1 cellular context compared by ENCODE assay signal in genomic region chr9:132406554-132407122, GRCh38.
TF ChIP-seq lines count a peak whose summit lies in the region.

A gene with protein sequence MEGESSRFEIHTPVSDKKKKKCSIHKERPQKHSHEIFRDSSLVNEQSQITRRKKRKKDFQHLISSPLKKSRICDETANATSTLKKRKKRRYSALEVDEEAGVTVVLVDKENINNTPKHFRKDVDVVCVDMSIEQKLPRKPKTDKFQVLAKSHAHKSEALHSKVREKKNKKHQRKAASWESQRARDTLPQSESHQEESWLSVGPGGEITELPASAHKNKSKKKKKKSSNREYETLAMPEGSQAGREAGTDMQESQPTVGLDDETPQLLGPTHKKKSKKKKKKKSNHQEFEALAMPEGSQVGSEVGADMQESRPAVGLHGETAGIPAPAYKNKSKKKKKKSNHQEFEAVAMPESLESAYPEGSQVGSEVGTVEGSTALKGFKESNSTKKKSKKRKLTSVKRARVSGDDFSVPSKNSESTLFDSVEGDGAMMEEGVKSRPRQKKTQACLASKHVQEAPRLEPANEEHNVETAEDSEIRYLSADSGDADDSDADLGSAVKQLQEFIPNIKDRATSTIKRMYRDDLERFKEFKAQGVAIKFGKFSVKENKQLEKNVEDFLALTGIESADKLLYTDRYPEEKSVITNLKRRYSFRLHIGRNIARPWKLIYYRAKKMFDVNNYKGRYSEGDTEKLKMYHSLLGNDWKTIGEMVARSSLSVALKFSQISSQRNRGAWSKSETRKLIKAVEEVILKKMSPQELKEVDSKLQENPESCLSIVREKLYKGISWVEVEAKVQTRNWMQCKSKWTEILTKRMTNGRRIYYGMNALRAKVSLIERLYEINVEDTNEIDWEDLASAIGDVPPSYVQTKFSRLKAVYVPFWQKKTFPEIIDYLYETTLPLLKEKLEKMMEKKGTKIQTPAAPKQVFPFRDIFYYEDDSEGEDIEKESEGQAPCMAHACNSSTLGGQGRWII (minus strand): TSS chr9:132406840. CDS start chr9:132402821, 4,019 bp downstream.

TF ChIP-seq in SK-N-SH, 30 proteins besides CTCF, POLR2A, EP300 and RAD21 (continued from another document):
- TF ChIP-seq, protein P1, sequence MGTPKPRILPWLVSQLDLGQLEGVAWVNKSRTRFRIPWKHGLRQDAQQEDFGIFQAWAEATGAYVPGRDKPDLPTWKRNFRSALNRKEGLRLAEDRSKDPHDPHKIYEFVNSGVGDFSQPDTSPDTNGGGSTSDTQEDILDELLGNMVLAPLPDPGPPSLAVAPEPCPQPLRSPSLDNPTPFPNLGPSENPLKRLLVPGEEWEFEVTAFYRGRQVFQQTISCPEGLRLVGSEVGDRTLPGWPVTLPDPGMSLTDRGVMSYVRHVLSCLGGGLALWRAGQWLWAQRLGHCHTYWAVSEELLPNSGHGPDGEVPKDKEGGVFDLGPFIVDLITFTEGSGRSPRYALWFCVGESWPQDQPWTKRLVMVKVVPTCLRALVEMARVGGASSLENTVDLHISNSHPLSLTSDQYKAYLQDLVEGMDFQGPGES (IDR thresholded peaks at IDR 0.05; ENCODE audit: low read depth, low read length), result no peak
- TF ChIP-seq FOXJ3 (CRISPR knock-in tag; IDR thresholded peaks at IDR 0.05) (no peak), SMC3 (IDR thresholded peaks at IDR 0.05; ENCODE audit: low read depth, low read length) (no peak), MEF2A (IDR thresholded peaks at IDR 0.05; ENCODE audit: borderline replicate concordance, low read depth) (no peak), NFIC (IDR thresholded peaks at IDR 0.05; ENCODE audit: borderline replicate concordance) (no peak), FOSL2 (IDR thresholded peaks at IDR 0.05; ENCODE audit: borderline replicate concordance, low read depth) (no peak), TEAD4 (IDR thresholded peaks at IDR 0.05; ENCODE audit: borderline replicate concordance, insufficient read depth) (no peak), USF2 (IDR thresholded peaks at IDR 0.05; ENCODE audit: borderline replicate concordance, low read depth, low read length) (no peak), PBX3 (IDR thresholded peaks at IDR 0.05) (no peak), RFX5 (IDR thresholded peaks at IDR 0.05; ENCODE audit: low read length) (no peak), RCOR1 (IDR thresholded peaks at IDR 0.05; ENCODE audit: low read length) (no peak)
- TF ChIP-seq, protein P2, sequence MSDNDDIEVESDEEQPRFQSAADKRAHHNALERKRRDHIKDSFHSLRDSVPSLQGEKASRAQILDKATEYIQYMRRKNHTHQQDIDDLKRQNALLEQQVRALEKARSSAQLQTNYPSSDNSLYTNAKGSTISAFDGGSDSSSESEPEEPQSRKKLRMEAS (IDR thresholded peaks at IDR 0.05; ENCODE audit: low read depth), result peak; percentile 91
